Comparison of ENCODE assay signal across 8 cellular contexts in the genomic region with DNA sequence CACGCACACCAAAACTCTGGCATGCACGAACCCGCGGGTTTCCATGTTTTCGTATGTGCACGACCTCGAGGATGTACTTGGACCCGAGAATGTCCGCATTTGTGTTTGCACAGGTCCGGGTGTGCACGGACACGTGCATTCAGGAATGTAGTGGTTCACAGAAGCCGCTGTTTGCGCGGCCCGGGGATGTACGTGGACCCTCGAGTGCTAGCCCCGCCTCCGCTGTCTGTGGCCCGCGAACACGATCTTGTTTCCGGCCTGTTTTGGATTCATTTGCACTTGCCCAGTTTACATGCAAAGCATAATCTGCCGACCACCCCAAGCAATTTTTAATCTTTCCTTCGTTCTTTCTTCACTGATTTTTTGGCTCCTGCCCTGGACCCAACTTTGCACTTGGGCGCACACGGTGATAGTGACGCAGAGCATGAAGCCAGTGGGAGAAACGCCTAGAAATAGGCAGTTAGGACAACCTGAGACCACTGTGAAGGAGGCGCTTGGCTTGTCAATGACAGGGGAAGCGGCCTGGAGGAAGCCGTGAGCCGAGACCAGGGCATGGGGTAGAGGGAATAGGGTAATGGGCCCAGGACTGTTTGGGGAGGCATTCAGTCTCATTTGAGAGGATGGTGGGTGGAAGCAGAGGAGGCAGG. TPM values are rescaled to one million over a fixed set of nuclear protein-coding genes. Genes with fewer than 3 reads are reported as not detected.
DNase-seq lines count a peak whose midpoint lies in the region; ATAC-seq and TF ChIP-seq lines count a peak whose summit lies in the region.

No MANE protein-coding gene starts in this region.

- TF ChIP-seq POLR2A in spleen (IDR thresholded peaks at IDR 0.05): no peak

- POLR2A ChIA-PET in activated CD4-positive, alpha-beta memory T cell treated with anti-CD3 and anti-CD28 coated beads, Interleukin-2, amount 10 ng/mL, durations not matched to agents 7 days and 5 days (lab: Charles Lee): interaction anchor here (0.9 to 8.2 kb wide), 11 partner anchors 9 to 199 kb away, joined by 3 to 37 read pairs (median 5); a partner anchor contains a TSS

- H3K79me2 ChIP-seq in hepatocyte: no peaks in the 10 kb centered on the region

- H3K27ac ChIP-seq in hepatocyte (peak overlapping the region; percentile 85), spleen (peak overlapping the region; percentile 93 to 99 (median 96))

- no peak for ATAC-seq in SK-N-SH treated with all-trans-retinoic acid at 6 μM for 48 hours

- H3K36me3 ChIP-seq in H7 (replicated peaks; ENCODE audit: control insufficient read depth, insufficient read depth, low read length) (no peaks in the 10 kb centered on the region), hepatocyte (replicated peaks; ENCODE audit: insufficient read depth, low read depth) (no peaks in the 10 kb centered on the region), spleen (no peaks in the 10 kb centered on the region)

- peak overlapping the region; percentile 90 for H3K27ac Mint-ChIP-seq in activated CD4-positive, alpha-beta memory T cell treated with anti-CD3 and anti-CD28 coated beads, Interleukin-2, amount 10 ng/mL, durations not matched to agents 7 days and 5 days

- H3K9me2 ChIP-seq in hepatocyte (replicated peaks; ENCODE audit: insufficient read depth): no peaks in the 10 kb centered on the region

- 98% methylated on average over 34 of the region's 34 CpGs for WGBS in hepatocyte (ENCODE audit: low lambda C conversion rate, missing lambda C conversion rate)
- WGBS in spleen, 5 donors: 93 to 94% (median 94%) methylated on average over 34 of the region's 34 CpGs

- peak overlapping the region; percentile 79 for H3K4me2 ChIP-seq in hepatocyte

- H3K4me3 ChIP-seq in H7 (ENCODE audit: insufficient read depth, low read depth, low read length): peak overlapping the region; percentile 31
- H3K4me3 ChIP-seq in hepatocyte: peak overlapping the region; percentile 17
- H3K4me3 ChIP-seq in spleen: peak overlapping the region in 7 of 8 donors; percentile 30 to 68 (median 48)

- H3K4me1 ChIP-seq in hepatocyte (ENCODE audit: insufficient read depth) (peaks cover 34% of the 10 kb centered on the region), spleen (peaks cover 16 to 64% (median 43%) of the 10 kb centered on the region in 6 donors)

- no peak for TF ChIP-seq CTCF in hepatocyte (IDR thresholded peaks at IDR 0.05; ENCODE audit: poor library complexity)
- peak in 1 of 11 experiments; percentile 0 for TF ChIP-seq CTCF in spleen (IDR thresholded peaks at IDR 0.05 in 8 of 11, conservative IDR thresholded peaks at IDR 0.05 in 3 of 11)

- H3K36me3 Mint-ChIP-seq in activated CD4-positive, alpha-beta memory T cell treated with anti-CD3 and anti-CD28 coated beads, Interleukin-2, amount 10 ng/mL, durations not matched to agents 7 days and 5 days (ENCODE audit: low read depth): peaks cover 10% of the 10 kb centered on the region

- H2AFZ ChIP-seq in hepatocyte: peak overlapping the region; percentile 90

- peaks cover 2% of the 10 kb centered on the region for H3K27me3 ChIP-seq in H7 (ENCODE audit: control insufficient read depth, insufficient read depth, low read length)
- no peaks in the 10 kb centered on the region for H3K27me3 ChIP-seq in hepatocyte
- no peaks in the 10 kb centered on the region for H3K27me3 ChIP-seq in spleen (replicated peaks in 1 of 7)

- peaks cover 5% of the 10 kb centered on the region for H3K9me3 Mint-ChIP-seq in activated CD4-positive, alpha-beta memory T cell treated with anti-CD3 and anti-CD28 coated beads, Interleukin-2, amount 10 ng/mL, durations not matched to agents 7 days and 5 days

- H3K4me1 Mint-ChIP-seq in activated CD4-positive, alpha-beta memory T cell treated with anti-CD3 and anti-CD28 coated beads, Interleukin-2, amount 10 ng/mL, durations not matched to agents 7 days and 5 days: peaks cover 31% of the 10 kb centered on the region

- DNase-seq in H7 (peak; percentile 44), hepatocyte (ENCODE audit: low spot score) (no peak), spleen (peak; percentile 90), NCI-H2171 (lab: John Stamatoyannopoulos, UW) (no peak), CD1c-positive myeloid dendritic cell (ENCODE audit: extremely low spot score) (no peak), cerebellum (ENCODE audit: low spot score) (no peak)
- no peak for DNase-seq in activated CD4-positive, alpha-beta memory T cell treated with anti-CD3 and anti-CD28 coated beads, Interleukin-2, amount 10 ng/mL, durations not matched to agents 7 days and 5 days

- no peaks in the 10 kb centered on the region for H4K20me1 ChIP-seq in hepatocyte (ENCODE audit: insufficient read depth, poor library complexity, severe bottlenecking)

- intact Hi-C loops in spleen (cut with DNase I; ENCODE audit: low total_unique reads): loop anchor here (10.0 kb wide), 1 partner anchor 52 kb away; no protein-coding TSS in a partner anchor

- H3K9me3 ChIP-seq in hepatocyte (ENCODE audit: low read depth) (no peaks in the 10 kb centered on the region), spleen (peaks cover 0 to 5% (median 0%) of the 10 kb centered on the region in 8 donors)

- H3K4me3 Mint-ChIP-seq in activated CD4-positive, alpha-beta memory T cell treated with anti-CD3 and anti-CD28 coated beads, Interleukin-2, amount 10 ng/mL, durations not matched to agents 7 days and 5 days: peak overlapping the region; percentile 73

- CTCF ChIA-PET in activated CD4-positive, alpha-beta memory T cell treated with anti-CD3 and anti-CD28 coated beads, Interleukin-2, amount 10 ng/mL, durations not matched to agents 7 days and 5 days (lab: Charles Lee): interaction anchor here (0.5 to 14.0 kb wide), 5 partner anchors 12 to 104 kb away, joined by 3 to 116 read pairs (median 15); no protein-coding TSS in a partner anchor

- H3K27me3 Mint-ChIP-seq in activated CD4-positive, alpha-beta memory T cell treated with anti-CD3 and anti-CD28 coated beads, Interleukin-2, amount 10 ng/mL, durations not matched to agents 7 days and 5 days: no peaks in the 10 kb centered on the region

TF ChIP-seq in SK-N-SH treated with all-trans-retinoic acid at 6 μM for 48 hours, 23 proteins besides CTCF, POLR2A, EP300 and RAD21:
- no peak for TF ChIP-seq OSR1 (CRISPR knock-in tag; IDR thresholded peaks at IDR 0.05)
- TF ChIP-seq BACH2 (CRISPR knock-in tag; IDR thresholded peaks at IDR 0.05; ENCODE audit: borderline replicate concordance): no peak
- TF ChIP-seq ZFP30 (CRISPR knock-in tag; IDR thresholded peaks at IDR 0.05): no peak
- TF ChIP-seq ZNF565 (CRISPR knock-in tag; conservative IDR thresholded peaks at IDR 0.05; ENCODE audit: low read depth): no peak
- no peak for TF ChIP-seq ARNTL (CRISPR knock-in tag; IDR thresholded peaks at IDR 0.05; ENCODE audit: borderline replicate concordance, low read depth)
- TF ChIP-seq SNAI2 (CRISPR knock-in tag; IDR thresholded peaks at IDR 0.05): no peak

RNA-seq across cellular contexts. Expression of a gene that starts 45.4 kb away (rescaled TPM):
- total RNA-seq in H7 (2014; rRNA removed; shearing (Covaris generic)): 2,153 and 2,302 TPM in 2 replicates
- total RNA-seq in activated CD4-positive, alpha-beta memory T cell treated with anti-CD3 and anti-CD28 coated beads, Interleukin-2, amount 10 ng/mL, durations not matched to agents 7 days and 5 days: 1,000 to 10,000 TPM; 1,300 to 1,326 TPM
- total RNA-seq in hepatocyte (615 and 727 TPM in 2 replicates), spleen (100 to 1,000 TPM; 509 to 901 (median 767) TPM), cerebellum (478 TPM)
- polyA plus RNA-seq in hepatocyte (597 and 705 TPM in 2 replicates), spleen (1,000 to 10,000 TPM; 1,653 to 2,114 (median 1,725) TPM)

Comparison
In these comparisons a context has a peak if more than half of its experiments do, and no peak if none do; other contexts are left out.
1. DNase-seq: peak in H7 (single experiment) and spleen (single experiment); none in activated CD4-positive, alpha-beta memory T cell treated with anti-CD3 and anti-CD28 coated beads, Interleukin-2, amount 10 ng/mL, durations not matched to agents 7 days and 5 days (single experiment), hepatocyte (single experiment), NCI-H2171 (single experiment), CD1c-positive myeloid dendritic cell (single experiment) and cerebellum (single experiment).
2. Peak in every context shown above with its lines, with median percentiles within 50 percentile points of each other: H3K4me3 ChIP-seq.